34 cellular contexts compared by ENCODE assay signal in the genomic region with DNA sequence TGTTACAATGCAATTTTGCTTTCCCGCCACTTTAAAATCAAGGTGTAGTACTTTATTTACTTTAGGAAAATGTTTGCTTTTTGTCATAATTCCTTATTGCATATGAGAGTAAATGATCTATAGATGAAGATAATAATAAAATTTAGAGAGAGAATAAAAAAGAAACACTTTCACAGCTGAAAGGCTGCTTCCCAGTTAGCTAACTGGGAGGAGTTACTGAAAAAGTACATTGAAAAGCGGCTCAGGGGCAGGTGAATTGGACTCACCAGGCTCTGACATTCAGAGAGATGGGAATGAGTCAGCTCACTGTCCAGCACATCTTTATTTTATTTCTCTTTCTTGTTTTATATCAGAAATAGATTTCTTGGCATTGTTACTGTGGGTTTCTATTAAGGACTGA.
"Had no signal": no experiment of that assay in that cellular context is flagged by ENCODE, and none has a peak within 500 bp of the region (broad histone marks: within the 10 kb centered on the region; RNA-seq: fewer than 3 reads in every experiment).

No MANE protein-coding gene starts in this region.

- H3K9me3 ChIP-seq: MG63 had no signal

- H3K36me3 ChIP-seq: MG63 had no signal

- H3K27ac ChIP-seq: KMS-11 had no signal

- H3K4me3 ChIP-seq: MG63 had no signal

- H3K27me3 ChIP-seq: MG63 had no signal

- DNase-seq: Karpas-422, Kasumi-1, KG1, MG63, MM.1S, MV-4-11, NCI-H1048, NCI-H1092, NCI-H1092 treated with DMSO at 0.1 percent for 48 hours, NCI-H1105, NCI-H1105 treated with DMSO at 0.1 percent for 48 hours, NCI-H1417, NCI-H1417 treated with DMSO at 0.1 percent for 48 hours, NCI-H1436, NCI-H1436 treated with DMSO at 0.1 percent for 48 hours, NCI-H146, NCI-H1694, NCI-H1694 treated with DMSO at 0.1 percent for 48 hours, NCI-H187, NCI-H187 treated with DMSO at 0.1 percent for 48 hours, NCI-H1930, NCI-H2029, NCI-H2029 treated with DMSO at 0.1 percent for 48 hours, NCI-H2081, NCI-H2081 treated with DMSO at 0.1 percent for 48 hours, NCI-H2107, NCI-H2171, NCI-H2171 treated with DMSO at 0.1 percent for 48 hours, NCI-H2227 treated with DMSO at 0.1 percent for 48 hours, NCI-H226, NCI-H345, NCI-H446, NCI-H446 treated with DMSO at 0.1 percent for 48 hours had no signal
